Comparison of ENCODE assay signal across 15 cellular contexts in genomic region chr2:239137890-239138283, GRCh38.
DNase-seq lines count a peak whose midpoint lies in the region; ATAC-seq and TF ChIP-seq lines count a peak whose summit lies in the region.
"Had no signal": no experiment of that assay in that cellular context is flagged by ENCODE, and none has a peak within 500 bp of the region (broad histone marks: within the 10 kb centered on the region; RNA-seq: fewer than 3 reads in every experiment).

No MANE protein-coding gene starts in this region.

- H3K9me3 Mint-ChIP-seq in activated T-helper 17 cell treated with anti-CD3 and anti-CD28 coated beads, Interleukin-2, amount 50 U/mL, for 72 hours = peaks cover 4% of the 10 kb centered on the region
- H3K9me3 Mint-ChIP-seq in natural killer cell treated with Interleukin-12 subunit alpha and Interleukin-12 subunit beta and Interleukin-15 and Interleukin-18, amount 100 ng/mL, for 72 hours = no peaks in the 10 kb centered on the region
- H3K9me3 Mint-ChIP-seq: HFFc6 had no signal

- no peak overlapping the region for H3K4me3 Mint-ChIP-seq in activated T-helper 17 cell treated with anti-CD3 and anti-CD28 coated beads, Interleukin-2, amount 50 U/mL, for 72 hours
- peak overlapping the region; percentile 52 for H3K4me3 Mint-ChIP-seq in natural killer cell treated with Interleukin-12 subunit alpha and Interleukin-12 subunit beta and Interleukin-15 and Interleukin-18, amount 100 ng/mL, for 72 hours
- H3K4me3 Mint-ChIP-seq: CD4-positive, alpha-beta memory T cell; HFFc6 had no signal

- TF ChIP-seq CTCF in dorsolateral prefrontal cortex (IDR thresholded peaks at IDR 0.05 in 54 of 56, conservative IDR thresholded peaks at IDR 0.05 in 2 of 56; ENCODE audit: low read depth in 1 of 56, partially characterized antibody in 56 of 56) (no peak), sigmoid colon (IDR thresholded peaks at IDR 0.05) (no peak)

- H3K27ac Mint-ChIP-seq in activated T-helper 17 cell treated with anti-CD3 and anti-CD28 coated beads, Interleukin-2, amount 50 U/mL, for 72 hours = peak overlapping the region; percentile 58
- H3K27ac Mint-ChIP-seq in natural killer cell treated with Interleukin-12 subunit alpha and Interleukin-12 subunit beta and Interleukin-15 and Interleukin-18, amount 100 ng/mL, for 72 hours = no peak overlapping the region
- H3K27ac Mint-ChIP-seq: HFFc6 had no signal

- ATAC-seq in activated T-helper 17 cell treated with anti-CD3 and anti-CD28 coated beads, Interleukin-2, amount 50 U/mL, for 72 hours (replicated peaks) = no peak
- peak; percentile 60 to 63 for ATAC-seq in natural killer cell treated with Interleukin-12 subunit alpha and Interleukin-12 subunit beta and Interleukin-15 and Interleukin-18, amount 100 ng/mL, for 72 hours

- H3K27me3 ChIP-seq in dorsolateral prefrontal cortex = no peaks in the 10 kb centered on the region
- H3K27me3 ChIP-seq in sigmoid colon = no peaks in the 10 kb centered on the region
- H3K27me3 ChIP-seq: BE2C had no signal

- H3K27ac ChIP-seq in dorsolateral prefrontal cortex (peak overlapping the region in 38 of 59 donors; percentile 4 to 86 (median 61)), sigmoid colon (peak overlapping the region in 2 of 4 donors; percentile 23 to 36)
- H3K27ac ChIP-seq: A549, C4-2B had no signal

- 86 to 92% methylated on average over 3 of the region's 3 CpGs for WGBS in sigmoid colon, 2 donors

- DNase-seq in dorsolateral prefrontal cortex = no peak
- no peak for DNase-seq in natural killer cell treated with Interleukin-12 subunit alpha and Interleukin-12 subunit beta and Interleukin-15 and Interleukin-18, amount 100 ng/mL, for 72 hours (ENCODE audit: low spot score)
- no peak for DNase-seq in sigmoid colon
- no peak for DNase-seq in GM03348 (ENCODE audit: low spot score)
- DNase-seq in occipital lobe (lab: John Stamatoyannopoulos, UW) = no peak
- DNase-seq: BE2C; Caco-2; CD4-positive, alpha-beta memory T cell; DND-41; GDM1; HCEC 1CT; HFFc6 had no signal

- no peak for TF ChIP-seq POLR2A in sigmoid colon (IDR thresholded peaks at IDR 0.05)

- no peak for TF ChIP-seq EP300 in sigmoid colon (IDR thresholded peaks at IDR 0.05)

- H3K4me3 ChIP-seq in dorsolateral prefrontal cortex (no peak overlapping the region), sigmoid colon (no peak overlapping the region)
- H3K4me3 ChIP-seq: A549 had no signal

- peaks cover 0 to 8% (median 0%) of the 10 kb centered on the region in 4 donors for H3K4me1 ChIP-seq in sigmoid colon
- H3K4me1 ChIP-seq: A549, BE2C, Caco-2 had no signal

- H3K9me3 ChIP-seq in sigmoid colon = no peaks in the 10 kb centered on the region
- H3K9me3 ChIP-seq: A549, BE2C, Caco-2 had no signal

- H3K4me1 Mint-ChIP-seq in activated T-helper 17 cell treated with anti-CD3 and anti-CD28 coated beads, Interleukin-2, amount 50 U/mL, for 72 hours = peaks cover 4% of the 10 kb centered on the region
- H3K4me1 Mint-ChIP-seq in natural killer cell treated with Interleukin-12 subunit alpha and Interleukin-12 subunit beta and Interleukin-15 and Interleukin-18, amount 100 ng/mL, for 72 hours (ENCODE audit: low read depth in 2 of 2) = peaks cover 17 to 25% of the 10 kb centered on the region in 2 donors

- intact Hi-C loops in dorsolateral prefrontal cortex (cut with DNase I) (no loop called here), sigmoid colon (cut with DNase I) (no loop called here)

- no peaks in the 10 kb centered on the region for H3K27me3 Mint-ChIP-seq in activated T-helper 17 cell treated with anti-CD3 and anti-CD28 coated beads, Interleukin-2, amount 50 U/mL, for 72 hours
- H3K27me3 Mint-ChIP-seq in natural killer cell treated with Interleukin-12 subunit alpha and Interleukin-12 subunit beta and Interleukin-15 and Interleukin-18, amount 100 ng/mL, for 72 hours = no peaks in the 10 kb centered on the region
- H3K27me3 Mint-ChIP-seq: CD4-positive, alpha-beta memory T cell had no signal

- peaks cover 23 to 100% (median 78%) of the 10 kb centered on the region in 4 donors for H3K36me3 ChIP-seq in sigmoid colon

- peaks cover 91% of the 10 kb centered on the region for H3K36me3 Mint-ChIP-seq in activated T-helper 17 cell treated with anti-CD3 and anti-CD28 coated beads, Interleukin-2, amount 50 U/mL, for 72 hours (ENCODE audit: low read depth)
- H3K36me3 Mint-ChIP-seq in natural killer cell treated with Interleukin-12 subunit alpha and Interleukin-12 subunit beta and Interleukin-15 and Interleukin-18, amount 100 ng/mL, for 72 hours = peaks cover 27% of the 10 kb centered on the region
